9 cellular contexts compared by ENCODE assay signal in the genomic region with DNA sequence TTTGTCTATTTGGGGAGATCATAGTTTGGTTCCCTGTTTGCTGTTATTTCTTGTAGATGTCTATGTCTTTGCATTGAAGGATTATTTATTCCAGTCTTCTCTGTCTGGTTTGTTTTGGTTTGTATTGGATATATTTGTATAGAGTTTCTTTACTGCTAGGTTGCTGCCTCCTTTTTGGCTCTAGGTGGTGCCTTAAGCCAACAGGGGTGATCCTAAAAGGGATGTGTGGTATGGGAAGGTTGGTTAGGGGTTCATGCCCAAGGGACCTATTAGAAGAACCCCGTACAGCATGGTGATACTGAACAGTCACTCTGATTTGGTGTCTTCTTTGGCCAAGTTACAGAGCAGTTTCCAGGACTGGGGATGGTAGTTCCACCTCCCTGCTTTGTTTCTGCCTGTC. TPM values are rescaled to one million over a fixed set of nuclear protein-coding genes. Genes with fewer than 3 reads are reported as not detected.
"Had no signal": no experiment of that assay in that cellular context is flagged by ENCODE, and none has a peak within 500 bp of the region (broad histone marks: within the 10 kb centered on the region; RNA-seq: fewer than 3 reads in every experiment).

No MANE protein-coding gene starts in this region.

- H3K4me1 Mint-ChIP-seq: IgD-negative memory B cell had no signal

- H3K9ac ChIP-seq: GM23248 had no signal

- H3K4me3 ChIP-seq: GM23248, K562 had no signal

- H3K27ac Mint-ChIP-seq: HFFc6, IgD-negative memory B cell had no signal

- H3K36me3 Mint-ChIP-seq: IgD-negative memory B cell had no signal

- H3K27ac ChIP-seq: GM23248, HL-60 had no signal

- H2AFZ ChIP-seq: GM23248 had no signal

- ATAC-seq: HepG2, K562 had no signal

- H3K4me3 Mint-ChIP-seq: HFFc6, IgD-negative memory B cell had no signal

- DNase-seq: GM23248, H7, HCEC 1CT, HFFc6, KG1 had no signal

RNA-seq across cellular contexts. Expression of a gene that starts 36.4 kb away (rescaled TPM):
- total RNA-seq: GM23248, HepG2, HFFc6 had no signal
